ENCODE assay signal across 10 cellular contexts in genomic region chr14:49193365-49194050, GRCh38.
A peak's percentile ranks its signal among the peaks of the same experiment; 100 is the strongest.
DNase-seq lines count a peak whose midpoint lies in the region; ATAC-seq and TF ChIP-seq lines count a peak whose summit lies in the region.
"Had no signal": no experiment of that assay in that cellular context is flagged by ENCODE, and none has a peak within 500 bp of the region (broad histone marks: within the 10 kb centered on the region; RNA-seq: fewer than 3 reads in every experiment).

No MANE protein-coding gene starts in this region.

- H3K9me3 ChIP-seq in esophagus squamous epithelium, result no peaks in the 10 kb centered on the region
- H3K9me3 ChIP-seq: prostate gland had no signal

- DNase-seq in GM13977 (ENCODE audit: low spot score), result peak; percentile 5
- peak; percentile 27 for DNase-seq in NCI-H82 treated with DMSO at 0.1 percent for 48 hours (lab: John Stamatoyannopoulos, UW; ENCODE audit: unreplicated experiment)
- no peak for DNase-seq in effector CD4-positive, alpha-beta T cell
- DNase-seq in NCI-H524 treated with DMSO at 0.1 percent for 48 hours (lab: John Stamatoyannopoulos, UW), result no peak
- no peak for DNase-seq in NOMO-1 treated with DMSO at 0.1 percent for 48 hours (lab: John Stamatoyannopoulos, UW; ENCODE audit: unreplicated experiment)
- DNase-seq in esophagus squamous epithelium (lab: John Stamatoyannopoulos, UW), result no peak

- H3K27ac ChIP-seq in esophagus squamous epithelium, result no peak overlapping the region
- H3K27ac ChIP-seq: prostate gland, VCaP had no signal

- no peak overlapping the region for H3K4me3 ChIP-seq in esophagus squamous epithelium
- H3K4me3 ChIP-seq: prostate gland had no signal

- H3K4me1 ChIP-seq in esophagus squamous epithelium, result peaks cover 0 to 8% (median 0%) of the 10 kb centered on the region in 3 donors
- H3K4me1 ChIP-seq: prostate gland had no signal

- intact Hi-C loops in esophagus squamous epithelium (cut with DNase I), result no loop called here

- TF ChIP-seq CTCF in GM13977 (IDR thresholded peaks at IDR 0.05; ENCODE audit: extremely low read depth, insufficient read depth, missing control alignments) (no peak), esophagus squamous epithelium (IDR thresholded peaks at IDR 0.05) (no peak)

- WGBS in esophagus squamous epithelium, 2 donors, result 31 to 34% methylated on average over 7 of the region's 7 CpGs

- no peak for TF ChIP-seq POLR2A in esophagus squamous epithelium (IDR thresholded peaks at IDR 0.05)

- in situ Hi-C loops in GM13977 (cut with MboI; ENCODE audit: low pct_unique_long_range_greater_than_20kb, low sequenced_read_pairs, unreplicated experiment), result no loop called here

- ATAC-seq in GM19467 (IDR thresholded peaks at IDR 0.05; ENCODE audit: unreplicated experiment), result peak; percentile 96
- ATAC-seq in HG02981 (IDR thresholded peaks at IDR 0.05; ENCODE audit: unreplicated experiment), result peak; percentile 99

- H3K27me3 ChIP-seq in esophagus squamous epithelium, result no peaks in the 10 kb centered on the region

- H3K36me3 ChIP-seq in esophagus squamous epithelium, result no peaks in the 10 kb centered on the region
- H3K36me3 ChIP-seq: prostate gland had no signal

Comparison
In these comparisons a context has a peak if more than half of its experiments do, and no peak if none do; other contexts are left out.
1. DNase-seq: peak in GM13977 (single experiment) and NCI-H82 treated with DMSO at 0.1 percent for 48 hours (single experiment); none in effector CD4-positive, alpha-beta T cell (single experiment), NCI-H524 treated with DMSO at 0.1 percent for 48 hours (single experiment), NOMO-1 treated with DMSO at 0.1 percent for 48 hours (single experiment) and esophagus squamous epithelium (single experiment).